1 cellular context compared by ENCODE assay signal in the genomic region with DNA sequence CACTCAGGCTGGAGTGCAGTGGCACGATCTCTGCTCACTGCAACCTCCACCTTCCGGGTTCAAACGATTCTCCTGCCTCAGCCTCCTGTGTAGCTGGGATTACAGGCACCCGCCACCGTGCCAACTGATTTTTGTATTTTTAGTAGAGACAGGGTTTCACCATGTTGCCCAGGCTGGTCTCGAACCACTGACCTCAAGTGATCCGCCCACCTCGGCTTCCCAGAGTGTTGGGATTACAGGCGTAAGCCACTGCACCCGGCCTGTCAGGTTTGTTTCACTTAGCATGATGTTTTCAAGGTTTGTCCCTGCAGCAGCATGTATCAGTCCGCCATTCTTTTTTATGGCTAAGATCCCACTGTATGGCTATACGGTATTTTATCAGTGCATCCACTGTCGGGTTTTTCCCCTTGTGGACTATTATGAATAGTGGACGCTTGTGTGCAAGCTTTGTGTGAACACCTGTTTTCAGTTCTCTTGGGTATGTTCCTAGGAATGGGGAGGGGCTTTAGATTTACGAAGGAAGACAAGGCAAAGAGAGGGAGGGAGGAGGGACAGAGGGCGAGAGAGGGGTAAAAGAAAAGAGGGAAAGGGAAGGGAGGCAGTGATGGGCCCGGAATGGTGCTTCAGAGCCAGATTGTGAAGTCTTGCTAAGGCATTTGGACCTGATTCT.
TF ChIP-seq lines count a peak whose summit lies in the region.

No MANE protein-coding gene starts in this region.

TF ChIP-seq in H1, 55 proteins besides CTCF, POLR2A, EP300 and RAD21:
- TF ChIP-seq SP2 (IDR thresholded peaks at IDR 0.05; ENCODE audit: low read length) (no peak), ATF3 (IDR thresholded peaks at IDR 0.05; ENCODE audit: insufficient read depth, low read depth, low read length) (no peak), HDAC2 (IDR thresholded peaks at IDR 0.05; ENCODE audit: borderline replicate concordance in 1 of 2, low read depth in 2 of 2, low read length in 2 of 2) (no peak), SAP30 (IDR thresholded peaks at IDR 0.05; ENCODE audit: insufficient read depth, insufficient replicate concordance, low read length) (no peak), MAFK (IDR thresholded peaks at IDR 0.05; ENCODE audit: low read depth, low read length) (no peak), KDM1A (IDR thresholded peaks at IDR 0.05; ENCODE audit: borderline replicate concordance, low read length) (no peak), RBBP5 (IDR thresholded peaks at IDR 0.05; ENCODE audit: borderline replicate concordance, low read depth, low read length) (no peak), CTBP2 (IDR thresholded peaks at IDR 0.05; ENCODE audit: borderline replicate concordance, insufficient read depth, insufficient read length, low read length) (no peak), SIX5 (IDR thresholded peaks at IDR 0.05; ENCODE audit: low read depth, low read length) (no peak), POU5F1 (IDR thresholded peaks at IDR 0.05; ENCODE audit: low read depth, low read length) (no peak), TEAD4 (IDR thresholded peaks at IDR 0.05; ENCODE audit: low read depth, low read length) (no peak)
- TF ChIP-seq, protein P1, sequence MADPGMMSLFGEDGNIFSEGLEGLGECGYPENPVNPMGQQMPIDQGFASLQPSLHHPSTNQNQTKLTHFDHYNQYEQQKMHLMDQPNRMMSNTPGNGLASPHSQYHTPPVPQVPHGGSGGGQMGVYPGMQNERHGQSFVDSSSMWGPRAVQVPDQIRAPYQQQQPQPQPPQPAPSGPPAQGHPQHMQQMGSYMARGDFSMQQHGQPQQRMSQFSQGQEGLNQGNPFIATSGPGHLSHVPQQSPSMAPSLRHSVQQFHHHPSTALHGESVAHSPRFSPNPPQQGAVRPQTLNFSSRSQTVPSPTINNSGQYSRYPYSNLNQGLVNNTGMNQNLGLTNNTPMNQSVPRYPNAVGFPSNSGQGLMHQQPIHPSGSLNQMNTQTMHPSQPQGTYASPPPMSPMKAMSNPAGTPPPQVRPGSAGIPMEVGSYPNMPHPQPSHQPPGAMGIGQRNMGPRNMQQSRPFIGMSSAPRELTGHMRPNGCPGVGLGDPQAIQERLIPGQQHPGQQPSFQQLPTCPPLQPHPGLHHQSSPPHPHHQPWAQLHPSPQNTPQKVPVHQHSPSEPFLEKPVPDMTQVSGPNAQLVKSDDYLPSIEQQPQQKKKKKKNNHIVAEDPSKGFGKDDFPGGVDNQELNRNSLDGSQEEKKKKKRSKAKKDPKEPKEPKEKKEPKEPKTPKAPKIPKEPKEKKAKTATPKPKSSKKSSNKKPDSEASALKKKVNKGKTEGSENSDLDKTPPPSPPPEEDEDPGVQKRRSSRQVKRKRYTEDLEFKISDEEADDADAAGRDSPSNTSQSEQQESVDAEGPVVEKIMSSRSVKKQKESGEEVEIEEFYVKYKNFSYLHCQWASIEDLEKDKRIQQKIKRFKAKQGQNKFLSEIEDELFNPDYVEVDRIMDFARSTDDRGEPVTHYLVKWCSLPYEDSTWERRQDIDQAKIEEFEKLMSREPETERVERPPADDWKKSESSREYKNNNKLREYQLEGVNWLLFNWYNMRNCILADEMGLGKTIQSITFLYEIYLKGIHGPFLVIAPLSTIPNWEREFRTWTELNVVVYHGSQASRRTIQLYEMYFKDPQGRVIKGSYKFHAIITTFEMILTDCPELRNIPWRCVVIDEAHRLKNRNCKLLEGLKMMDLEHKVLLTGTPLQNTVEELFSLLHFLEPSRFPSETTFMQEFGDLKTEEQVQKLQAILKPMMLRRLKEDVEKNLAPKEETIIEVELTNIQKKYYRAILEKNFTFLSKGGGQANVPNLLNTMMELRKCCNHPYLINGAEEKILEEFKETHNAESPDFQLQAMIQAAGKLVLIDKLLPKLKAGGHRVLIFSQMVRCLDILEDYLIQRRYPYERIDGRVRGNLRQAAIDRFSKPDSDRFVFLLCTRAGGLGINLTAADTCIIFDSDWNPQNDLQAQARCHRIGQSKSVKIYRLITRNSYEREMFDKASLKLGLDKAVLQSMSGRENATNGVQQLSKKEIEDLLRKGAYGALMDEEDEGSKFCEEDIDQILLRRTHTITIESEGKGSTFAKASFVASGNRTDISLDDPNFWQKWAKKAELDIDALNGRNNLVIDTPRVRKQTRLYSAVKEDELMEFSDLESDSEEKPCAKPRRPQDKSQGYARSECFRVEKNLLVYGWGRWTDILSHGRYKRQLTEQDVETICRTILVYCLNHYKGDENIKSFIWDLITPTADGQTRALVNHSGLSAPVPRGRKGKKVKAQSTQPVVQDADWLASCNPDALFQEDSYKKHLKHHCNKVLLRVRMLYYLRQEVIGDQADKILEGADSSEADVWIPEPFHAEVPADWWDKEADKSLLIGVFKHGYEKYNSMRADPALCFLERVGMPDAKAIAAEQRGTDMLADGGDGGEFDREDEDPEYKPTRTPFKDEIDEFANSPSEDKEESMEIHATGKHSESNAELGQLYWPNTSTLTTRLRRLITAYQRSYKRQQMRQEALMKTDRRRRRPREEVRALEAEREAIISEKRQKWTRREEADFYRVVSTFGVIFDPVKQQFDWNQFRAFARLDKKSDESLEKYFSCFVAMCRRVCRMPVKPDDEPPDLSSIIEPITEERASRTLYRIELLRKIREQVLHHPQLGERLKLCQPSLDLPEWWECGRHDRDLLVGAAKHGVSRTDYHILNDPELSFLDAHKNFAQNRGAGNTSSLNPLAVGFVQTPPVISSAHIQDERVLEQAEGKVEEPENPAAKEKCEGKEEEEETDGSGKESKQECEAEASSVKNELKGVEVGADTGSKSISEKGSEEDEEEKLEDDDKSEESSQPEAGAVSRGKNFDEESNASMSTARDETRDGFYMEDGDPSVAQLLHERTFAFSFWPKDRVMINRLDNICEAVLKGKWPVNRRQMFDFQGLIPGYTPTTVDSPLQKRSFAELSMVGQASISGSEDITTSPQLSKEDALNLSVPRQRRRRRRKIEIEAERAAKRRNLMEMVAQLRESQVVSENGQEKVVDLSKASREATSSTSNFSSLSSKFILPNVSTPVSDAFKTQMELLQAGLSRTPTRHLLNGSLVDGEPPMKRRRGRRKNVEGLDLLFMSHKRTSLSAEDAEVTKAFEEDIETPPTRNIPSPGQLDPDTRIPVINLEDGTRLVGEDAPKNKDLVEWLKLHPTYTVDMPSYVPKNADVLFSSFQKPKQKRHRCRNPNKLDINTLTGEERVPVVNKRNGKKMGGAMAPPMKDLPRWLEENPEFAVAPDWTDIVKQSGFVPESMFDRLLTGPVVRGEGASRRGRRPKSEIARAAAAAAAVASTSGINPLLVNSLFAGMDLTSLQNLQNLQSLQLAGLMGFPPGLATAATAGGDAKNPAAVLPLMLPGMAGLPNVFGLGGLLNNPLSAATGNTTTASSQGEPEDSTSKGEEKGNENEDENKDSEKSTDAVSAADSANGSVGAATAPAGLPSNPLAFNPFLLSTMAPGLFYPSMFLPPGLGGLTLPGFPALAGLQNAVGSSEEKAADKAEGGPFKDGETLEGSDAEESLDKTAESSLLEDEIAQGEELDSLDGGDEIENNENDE (IDR thresholded peaks at IDR 0.05; ENCODE audit: insufficient replicate concordance, low read length): no peak
TF ChIP-seq in H1: peak in this region for 0.
